Comparison of ENCODE assay signal across 8 cellular contexts in the genomic region with DNA sequence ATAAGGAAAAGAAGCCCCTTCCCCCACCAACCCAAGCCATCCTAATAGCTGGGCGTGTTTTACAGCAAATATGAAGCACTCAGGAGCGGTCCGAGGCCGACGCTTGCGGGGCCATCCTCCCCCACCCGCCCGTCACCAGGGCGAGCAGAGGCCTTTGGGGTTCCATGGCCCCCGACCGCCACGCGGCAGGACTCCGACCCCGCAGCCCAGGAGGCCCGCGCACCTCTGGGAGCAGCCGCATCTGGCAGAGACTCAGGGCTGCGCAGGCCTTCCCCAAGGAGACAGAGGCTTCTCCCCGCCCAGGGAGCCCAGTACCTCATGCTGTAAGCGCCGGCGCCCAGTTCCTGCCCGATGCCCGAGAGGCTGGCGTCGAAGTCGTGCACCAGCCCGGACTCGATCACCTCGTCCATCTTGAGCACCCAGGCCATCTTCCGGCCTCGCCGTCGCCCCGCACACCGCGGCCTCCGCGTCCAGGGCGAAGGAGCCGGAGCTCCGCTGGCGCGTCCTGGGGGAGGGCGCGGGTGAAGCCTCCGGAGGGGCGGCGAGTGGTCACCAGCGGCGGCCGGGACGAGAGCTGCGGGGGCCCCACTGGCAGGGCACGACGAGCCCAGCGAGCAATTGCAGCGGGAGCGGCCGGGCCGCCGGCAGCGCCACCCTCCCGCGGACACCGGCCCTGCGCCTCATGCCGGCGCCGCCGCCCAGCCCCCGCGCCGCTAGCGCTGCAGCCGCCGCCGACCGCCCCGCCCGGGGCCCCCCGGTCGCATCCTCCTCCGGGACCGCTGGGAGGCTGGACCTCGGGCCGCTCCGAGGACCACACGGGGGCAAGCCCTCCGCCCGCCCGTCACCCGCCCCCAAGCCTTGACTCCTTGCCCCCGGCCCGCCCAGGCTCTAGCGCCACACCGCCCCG. TPM values are rescaled to one million over a fixed set of nuclear protein-coding genes. Genes with fewer than 3 reads are reported as not detected.
DNase-seq lines count a peak whose midpoint lies in the region; ATAC-seq and TF ChIP-seq lines count a peak whose summit lies in the region.

No MANE protein-coding gene starts in this region.

- H3K4me1 Mint-ChIP-seq in brain = peaks cover 61% of the 10 kb centered on the region

- H3K9ac ChIP-seq in skeletal muscle tissue (ENCODE audit: low read depth in 1 of 3, low read length in 3 of 3) = peak overlapping the region; percentile 94 to 95 (median 94)

- H3K27ac ChIP-seq in skeletal muscle tissue (ENCODE audit: low read depth, low read length) = peak overlapping the region; percentile 97

- H3K36me3 ChIP-seq in skeletal muscle tissue (ENCODE audit: control insufficient read depth in 3 of 3, insufficient read depth in 3 of 3, low read length in 3 of 3) = no peaks in the 10 kb centered on the region

- ATAC-seq in GM19372 (IDR thresholded peaks at IDR 0.05; ENCODE audit: low read depth, unreplicated experiment) (peak; percentile 25), HG03457 (IDR thresholded peaks at IDR 0.05; ENCODE audit: unreplicated experiment) (peak; percentile 8)

- in situ Hi-C loops in Caki2 (cut with HindIII; ENCODE audit: low pct_unique_long_range_greater_than_20kb, low sequenced_read_pairs) = no loop called here

- H3K4me1 ChIP-seq in skeletal muscle tissue (ENCODE audit: control insufficient read depth in 3 of 3, insufficient read depth in 3 of 3, low read length in 3 of 3) = peaks cover 21 to 43% (median 34%) of the 10 kb centered on the region in 3 donors

- TF ChIP-seq CTCF in brain (conservative IDR thresholded peaks at IDR 0.05) = peak; percentile 16 to 29

- no peaks in the 10 kb centered on the region for H3K9me3 ChIP-seq in skeletal muscle tissue (ENCODE audit: control insufficient read depth in 3 of 3, low read length in 3 of 3)

- peak; percentile 55 for DNase-seq in Caki2 (ENCODE audit: low read depth)
- peak; percentile 29 for DNase-seq in T1000 (lab: John Stamatoyannopoulos, UW)
- peak; percentile 75 for DNase-seq in iPS-NIHi11 (ENCODE audit: low spot score)
- no peak for DNase-seq in NCI-H187 treated with DMSO at 0.1 percent for 48 hours (lab: John Stamatoyannopoulos, UW)

- peak overlapping the region; percentile 96 to 100 (median 100) for H3K4me3 Mint-ChIP-seq in brain

- H3K27ac Mint-ChIP-seq in brain = peak overlapping the region; percentile 81 to 100 (median 91)

- no peaks in the 10 kb centered on the region for H3K9me3 Mint-ChIP-seq in brain

- no peaks in the 10 kb centered on the region for H3K27me3 ChIP-seq in skeletal muscle tissue (ENCODE audit: control insufficient read depth in 3 of 3, insufficient read depth in 3 of 3, low read length in 3 of 3)

- peaks cover 9% of the 10 kb centered on the region for H3K27me3 Mint-ChIP-seq in brain

- H3K4me3 ChIP-seq in skeletal muscle tissue (ENCODE audit: low read length in 3 of 3) = peak overlapping the region; percentile 85 to 92 (median 86)

- H3K36me3 Mint-ChIP-seq in brain = no peaks in the 10 kb centered on the region

RNA-seq across cellular contexts. Expression of gene UBP1, which starts 0.5 kb away (rescaled TPM):
- total RNA-seq in Caki2 (2014; rRNA removed; shearing (Covaris generic); ENCODE audit: low replicate concordance) = 22.4 and 25.9 TPM in 2 replicates
- 23.7 TPM for polyA plus RNA-seq in brain (ENCODE audit: insufficient read depth, low read depth, low replicate concordance)
- 34.4 TPM for total RNA-seq in skeletal muscle tissue
